1 cellular context compared by ENCODE assay signal in the genomic region with DNA sequence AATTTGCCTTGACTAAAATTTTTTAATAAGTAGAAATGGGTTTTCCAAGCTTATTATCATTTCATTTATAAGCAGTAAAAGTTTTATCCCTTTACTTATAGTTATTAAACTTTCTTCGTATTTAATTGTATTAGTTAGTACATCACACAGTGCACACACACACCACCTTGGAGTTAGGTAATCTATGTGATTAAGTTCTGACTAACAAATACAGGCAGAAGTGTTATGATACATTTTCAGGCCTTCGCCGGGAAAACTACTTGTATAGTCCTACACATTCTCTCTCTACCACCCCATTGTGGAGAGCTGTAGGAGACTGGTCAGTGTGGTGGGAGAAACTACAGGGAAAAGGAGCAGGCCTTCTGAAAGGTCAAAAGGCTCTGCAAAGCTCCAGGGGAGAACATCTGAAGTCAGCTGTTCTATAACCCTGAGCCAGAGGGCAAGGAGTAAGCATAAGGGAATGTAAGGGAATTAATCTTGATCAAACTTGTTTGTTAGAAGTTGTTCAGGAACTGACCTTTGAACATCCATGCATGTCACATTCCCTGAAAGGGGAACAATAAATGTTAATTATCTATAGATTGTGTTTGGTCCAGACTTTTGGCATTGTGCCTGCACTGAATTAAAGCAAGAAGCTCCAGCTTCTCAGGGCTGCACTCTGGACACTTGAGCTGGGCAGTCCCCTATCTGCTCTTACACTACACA.
TF ChIP-seq lines count a peak whose summit lies in the region.

No MANE protein-coding gene starts in this region.

TF ChIP-seq in endothelial cell of umbilical vein, 7 proteins besides CTCF, POLR2A, EP300 and RAD21:
- TF ChIP-seq GATA2 (IDR thresholded peaks at IDR 0.05; ENCODE audit: insufficient read depth, insufficient read length, low read depth, low read length) (no peak), JUN (IDR thresholded peaks at IDR 0.05; ENCODE audit: borderline replicate concordance, insufficient read depth, insufficient read length, low read depth) (no peak), EZH2 (IDR thresholded peaks at IDR 0.05; ENCODE audit: borderline replicate concordance, low read depth, low read length, severe bottlenecking) (no peak), FOS (IDR thresholded peaks at IDR 0.05; ENCODE audit: borderline replicate concordance, insufficient read depth, low read length) (no peak), MYC (IDR thresholded peaks at IDR 0.05; ENCODE audit: low read depth, low read length) (no peak), POLR2AphosphoS5 (IDR thresholded peaks at IDR 0.05; ENCODE audit: insufficient read depth, low read depth, low read length) (no peak)
- TF ChIP-seq, protein P1, sequence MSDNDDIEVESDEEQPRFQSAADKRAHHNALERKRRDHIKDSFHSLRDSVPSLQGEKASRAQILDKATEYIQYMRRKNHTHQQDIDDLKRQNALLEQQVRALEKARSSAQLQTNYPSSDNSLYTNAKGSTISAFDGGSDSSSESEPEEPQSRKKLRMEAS (IDR thresholded peaks at IDR 0.05; ENCODE audit: insufficient read depth, insufficient read length) = no peak
